ENCODE assay signal across 9 cellular contexts in the genomic region with DNA sequence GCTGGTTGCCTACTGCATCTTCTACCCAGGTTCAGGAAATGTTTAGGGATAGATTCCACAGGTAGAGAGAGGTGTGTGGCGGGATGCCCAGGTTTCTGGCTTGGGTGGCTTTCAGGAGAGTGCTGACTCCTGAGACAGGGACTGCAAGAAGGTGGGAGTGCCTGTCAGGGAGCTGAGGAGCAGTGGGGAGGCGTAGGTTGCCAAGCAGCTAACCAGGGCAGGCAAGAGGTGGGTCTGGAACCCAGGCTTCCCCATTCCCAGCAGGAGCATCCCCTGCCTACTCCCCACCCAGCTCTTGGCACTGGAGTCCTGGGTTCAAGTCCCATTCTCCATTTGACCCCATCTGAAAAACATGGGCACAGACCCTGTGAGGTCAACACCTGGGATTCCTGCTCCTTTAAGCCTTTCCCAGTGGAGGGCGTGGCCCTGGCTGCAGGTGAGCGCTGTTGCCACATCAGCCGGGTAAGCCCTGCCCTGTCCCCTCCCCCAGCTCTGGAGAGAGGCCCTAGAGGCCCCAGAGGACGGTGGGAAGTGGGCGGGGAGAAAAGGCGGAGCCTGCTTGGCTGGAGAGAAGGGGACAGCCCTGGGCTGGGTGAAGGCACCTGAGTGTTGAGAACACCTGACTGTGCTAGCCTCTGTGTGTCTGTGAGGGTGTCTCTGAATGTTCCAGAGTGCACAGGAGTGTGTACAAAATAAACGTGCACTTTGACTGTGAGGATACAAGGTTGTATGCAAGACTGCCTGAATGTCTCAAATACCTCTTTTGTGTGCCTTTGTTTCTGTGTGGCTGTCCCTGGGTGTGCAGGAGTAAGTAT. TPM values are rescaled to one million over a fixed set of nuclear protein-coding genes. Genes with fewer than 3 reads are reported as not detected.
DNase-seq lines count a peak whose midpoint lies in the region; ATAC-seq, FAIRE-seq and TF ChIP-seq lines count a peak whose summit lies in the region.
"Had no signal": no experiment of that assay in that cellular context is flagged by ENCODE, and none has a peak within 500 bp of the region (broad histone marks: within the 10 kb centered on the region; RNA-seq: fewer than 3 reads in every experiment).

No MANE protein-coding gene starts in this region.

- no peak for TF ChIP-seq POLR2A in GM12892 (IDR thresholded peaks at IDR 0.05; ENCODE audit: low read depth, low read length)
- peak in 1 of 2 donors; percentile 70 for TF ChIP-seq POLR2A in Peyer's patch (IDR thresholded peaks at IDR 0.05)

- no peak overlapping the region for H3K27ac Mint-ChIP-seq in activated naive CD8-positive, alpha-beta T cell treated with anti-CD3 and anti-CD28 coated beads, Interleukin-2, amount 50 U/mL, for 24 hours
- peak overlapping the region; percentile 8 for H3K27ac Mint-ChIP-seq in stimulated activated effector memory CD8-positive, alpha-beta T cell treated with anti-CD3 and anti-CD28 coated beads, Interleukin-12 subunit alpha, Interleukin-12 subunit beta, amount 100 ng/mL, for 72 hours
- H3K27ac Mint-ChIP-seq in chondrocyte (ENCODE audit: unreplicated experiment): no peak overlapping the region

- intact Hi-C loops in left colon (cut with DNase I, micrococcal nuclease): loop anchor here in 1 of 2 donors (10.0 kb wide), 1 partner anchor 58 kb away; no protein-coding TSS in a partner anchor

- peaks cover 5% of the 10 kb centered on the region for H3K27me3 Mint-ChIP-seq in activated naive CD8-positive, alpha-beta T cell treated with anti-CD3 and anti-CD28 coated beads, Interleukin-2, amount 50 U/mL, for 24 hours
- H3K27me3 Mint-ChIP-seq in chondrocyte (ENCODE audit: low read depth): no peaks in the 10 kb centered on the region

- peaks cover 8% of the 10 kb centered on the region for H3K4me1 Mint-ChIP-seq in activated naive CD8-positive, alpha-beta T cell treated with anti-CD3 and anti-CD28 coated beads, Interleukin-2, amount 50 U/mL, for 24 hours
- H3K4me1 Mint-ChIP-seq in stimulated activated effector memory CD8-positive, alpha-beta T cell treated with anti-CD3 and anti-CD28 coated beads, Interleukin-12 subunit alpha, Interleukin-12 subunit beta, amount 100 ng/mL, for 72 hours: peaks cover 13% of the 10 kb centered on the region
- peaks cover 7% of the 10 kb centered on the region for H3K4me1 Mint-ChIP-seq in chondrocyte (ENCODE audit: low read depth)

- in situ Hi-C loops in KBM-7 (cut with MboI; ENCODE audit: low pct_unique_long_range_greater_than_20kb, low sequenced_read_pairs): no loop called here

- peaks cover 0 to 16% (median 2%) of the 10 kb centered on the region in 4 donors for H3K4me1 ChIP-seq in Peyer's patch

- DNase-seq in GM12892 (ENCODE audit: insufficient read length) (peak; percentile 58), KBM-7 (peak; percentile 74), Peyer's patch (peak; percentile 29 to 98 (median 96)), left colon (peak; percentile 98), chondrocyte (ENCODE audit: low spot score) (no peak)
- peak; percentile 56 for DNase-seq in activated naive CD8-positive, alpha-beta T cell treated with anti-CD3 and anti-CD28 coated beads, Interleukin-2, amount 50 U/mL, for 24 hours
- DNase-seq in stimulated activated effector memory CD8-positive, alpha-beta T cell treated with anti-CD3 and anti-CD28 coated beads, Interleukin-12 subunit alpha, Interleukin-12 subunit beta, amount 100 ng/mL, for 72 hours (ENCODE audit: low spot score in 2 of 2): peak; percentile 29 to 74

- H3K4me3 ChIP-seq in Peyer's patch: peak overlapping the region in 1 of 4 donors; percentile 14

- ATAC-seq in activated naive CD8-positive, alpha-beta T cell treated with anti-CD3 and anti-CD28 coated beads, Interleukin-2, amount 50 U/mL, for 24 hours: peak; percentile 40
- ATAC-seq in left colon: peak; percentile 87
- peak; percentile 75 for ATAC-seq in stimulated activated effector memory CD8-positive, alpha-beta T cell treated with anti-CD3 and anti-CD28 coated beads, Interleukin-12 subunit alpha, Interleukin-12 subunit beta, amount 100 ng/mL, for 72 hours
- no peak for ATAC-seq in GM19467 (IDR thresholded peaks at IDR 0.05; ENCODE audit: unreplicated experiment)

- H3K27me3 ChIP-seq in Peyer's patch: no peaks in the 10 kb centered on the region

- no peak overlapping the region for H3K4me3 Mint-ChIP-seq in activated naive CD8-positive, alpha-beta T cell treated with anti-CD3 and anti-CD28 coated beads, Interleukin-2, amount 50 U/mL, for 24 hours
- no peak overlapping the region for H3K4me3 Mint-ChIP-seq in stimulated activated effector memory CD8-positive, alpha-beta T cell treated with anti-CD3 and anti-CD28 coated beads, Interleukin-12 subunit alpha, Interleukin-12 subunit beta, amount 100 ng/mL, for 72 hours
- no peak overlapping the region for H3K4me3 Mint-ChIP-seq in chondrocyte (ENCODE audit: unreplicated experiment)

- no peaks in the 10 kb centered on the region for H3K36me3 Mint-ChIP-seq in activated naive CD8-positive, alpha-beta T cell treated with anti-CD3 and anti-CD28 coated beads, Interleukin-2, amount 50 U/mL, for 24 hours (ENCODE audit: low read depth)
- no peaks in the 10 kb centered on the region for H3K36me3 Mint-ChIP-seq in stimulated activated effector memory CD8-positive, alpha-beta T cell treated with anti-CD3 and anti-CD28 coated beads, Interleukin-12 subunit alpha, Interleukin-12 subunit beta, amount 100 ng/mL, for 72 hours
- no peaks in the 10 kb centered on the region for H3K36me3 Mint-ChIP-seq in chondrocyte (ENCODE audit: low read depth)

- no peaks in the 10 kb centered on the region for H3K9me3 Mint-ChIP-seq in activated naive CD8-positive, alpha-beta T cell treated with anti-CD3 and anti-CD28 coated beads, Interleukin-2, amount 50 U/mL, for 24 hours
- H3K9me3 Mint-ChIP-seq in stimulated activated effector memory CD8-positive, alpha-beta T cell treated with anti-CD3 and anti-CD28 coated beads, Interleukin-12 subunit alpha, Interleukin-12 subunit beta, amount 100 ng/mL, for 72 hours: no peaks in the 10 kb centered on the region
- H3K9me3 Mint-ChIP-seq in chondrocyte (ENCODE audit: low read depth): no peaks in the 10 kb centered on the region

- TF ChIP-seq CTCF in Peyer's patch (IDR thresholded peaks at IDR 0.05) (peak in 1 of 6 experiments; percentile 21), chondrocyte (IDR thresholded peaks at IDR 0.05) (no peak)

- peak overlapping the region in 3 of 4 donors; percentile 57 to 92 (median 66) for H3K27ac ChIP-seq in Peyer's patch

- H3K9me3 ChIP-seq in Peyer's patch: no peaks in the 10 kb centered on the region

- no peaks in the 10 kb centered on the region for H3K36me3 ChIP-seq in Peyer's patch

- FAIRE-seq in GM12892 (lab: Jason Lieb, UNC): no peak

RNA-seq across cellular contexts. Expression of gene SYNC, which starts 13.9 kb away (rescaled TPM):
- not detected for polyA plus RNA-seq in GM12892 (2012; ENCODE audit: missing spikeins)
- total RNA-seq in Peyer's patch (10 to 100 TPM in 1 of 4 donors, 1 to 10 TPM in 3; 8.3 to 19.8 (median 9.2) TPM), left colon (10 to 100 TPM; 16.4 to 20.3 TPM), chondrocyte (66.8 to 72.5 TPM (median 71.8 TPM) in 3 replicates)
- total RNA-seq: T-helper 1 cell treated with Interleukin-12 subunit alpha and Interleukin-12 subunit beta and Interleukin-4 antibody, amounts not matched to agents 30 ng/mL and 1 ng/mL, for 36 hours had no signal
